6 cellular contexts compared by ENCODE assay signal in genomic region chr7:151243411-151244155, GRCh38. TPM values are rescaled to one million over a fixed set of nuclear protein-coding genes. Genes with fewer than 3 reads are reported as not detected.
DNase-seq lines count a peak whose midpoint lies in the region; ATAC-seq, FAIRE-seq and TF ChIP-seq lines count a peak whose summit lies in the region.

No MANE protein-coding gene starts in this region.

- FAIRE-seq in GM12891 (lab: Jason Lieb, UNC) = peak; percentile 78

- no peak for TF ChIP-seq POLR2A in GM12891 (IDR thresholded peaks at IDR 0.05; ENCODE audit: low read depth, low read length)

- DNase-seq in GM12891 (ENCODE audit: insufficient read length, low spot score) (peak; percentile 67), NCI-H2227 treated with DMSO at 0.1 percent for 48 hours (lab: John Stamatoyannopoulos, UW) (peak; percentile 78), germinal center (ENCODE audit: low spot score) (peak; percentile 73), ureter (ENCODE audit: low spot score) (no peak)

- no peak for ATAC-seq in GM21390 (IDR thresholded peaks at IDR 0.05; ENCODE audit: unreplicated experiment)
- ATAC-seq in HG03469 (IDR thresholded peaks at IDR 0.05; ENCODE audit: unreplicated experiment) = no peak

TF ChIP-seq in GM12891, 5 proteins besides CTCF, POLR2A, EP300 and RAD21:
- TF ChIP-seq POLR2AphosphoS5 (IDR thresholded peaks at IDR 0.05; ENCODE audit: low read depth, low read length) (no peak), POU2F2 (IDR thresholded peaks at IDR 0.05; ENCODE audit: low read depth, low read length) (no peak), SPI1 (IDR thresholded peaks at IDR 0.05; ENCODE audit: low read depth, low read length) (no peak), TAF1 (IDR thresholded peaks at IDR 0.05; ENCODE audit: low read depth, low read length) (no peak), PAX5 (IDR thresholded peaks at IDR 0.05; ENCODE audit: insufficient read depth, low read length, severe bottlenecking) (no peak)
TF ChIP-seq in GM12891: peak in this region for 0.

RNA-seq across cellular contexts. Expression of gene SMARCD3, which starts 4.9 kb away (rescaled TPM):
- polyA plus RNA-seq in GM12891 (2012; ENCODE audit: low read depth, missing spikeins) = 4.5 TPM
- total RNA-seq in ureter = 67.4 TPM

RNA-seq across cellular contexts. Expression of gene CHPF2, which starts 11.3 kb away (rescaled TPM):
- polyA plus RNA-seq in GM12891 (2012; ENCODE audit: low read depth, missing spikeins) = 17.7 TPM
- 43.0 TPM for total RNA-seq in ureter

RNA-seq across cellular contexts. Expression of gene ABCF2, which starts 16.6 kb away (rescaled TPM):
- polyA plus RNA-seq in GM12891 (2012; ENCODE audit: low read depth, missing spikeins) = 29.6 TPM
- 33.9 TPM for total RNA-seq in ureter

RNA-seq across cellular contexts. Expression of gene H2BK1, which starts 33.3 kb away (rescaled TPM):
- not detected for polyA plus RNA-seq in GM12891 (2012; ENCODE audit: low read depth, missing spikeins)
- not detected for total RNA-seq in ureter

RNA-seq across cellular contexts. Expression of gene ASB10, which starts 56.5 kb away (rescaled TPM):
- not detected for polyA plus RNA-seq in GM12891 (2012; ENCODE audit: low read depth, missing spikeins)
- not detected for total RNA-seq in ureter
